1 cellular context compared by ENCODE assay signal in the genomic region with DNA sequence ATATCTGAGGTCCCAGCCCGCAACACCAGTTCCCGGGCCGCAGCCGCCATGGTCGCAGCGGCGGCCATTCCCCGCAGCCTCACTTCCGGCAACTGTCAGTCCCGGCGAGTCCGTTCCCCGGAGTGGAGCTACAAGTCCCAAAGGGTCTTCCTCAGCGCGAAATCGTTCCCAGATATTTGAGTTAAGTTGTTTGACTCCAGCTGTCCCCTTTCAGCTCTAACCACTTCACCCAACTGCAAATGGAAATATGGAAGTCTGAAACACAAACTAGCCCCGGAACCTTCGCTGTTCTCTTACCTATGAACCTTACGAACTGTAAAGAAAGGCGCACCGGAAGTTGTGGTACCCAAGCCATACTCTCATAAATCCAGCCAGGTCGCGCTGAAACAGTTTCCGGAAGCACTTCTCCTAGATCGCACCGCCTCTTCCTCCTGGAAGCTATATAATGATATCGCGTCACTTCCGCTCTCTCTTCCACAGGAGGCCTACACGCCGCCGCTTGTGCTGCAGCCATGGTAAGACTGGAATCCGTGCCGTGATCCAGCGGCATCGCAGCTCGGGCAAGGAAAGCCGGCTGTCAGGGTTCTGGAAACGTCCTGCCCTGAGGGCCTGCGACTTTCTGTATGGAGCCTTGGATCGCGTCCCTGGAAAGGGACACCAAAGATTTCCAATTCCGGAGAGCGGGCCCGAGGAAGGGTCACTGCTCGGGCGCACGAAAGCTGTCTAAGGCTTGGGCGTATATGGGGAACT.
A peak's percentile ranks its signal among the peaks of the same experiment; 100 is the strongest.
TF ChIP-seq lines count a peak whose summit lies in the region.

A gene (plus strand): TSS at position 468 of the 750 bp plus-strand sequence. CDS start 45 bp downstream, at position 513.
A gene with protein sequence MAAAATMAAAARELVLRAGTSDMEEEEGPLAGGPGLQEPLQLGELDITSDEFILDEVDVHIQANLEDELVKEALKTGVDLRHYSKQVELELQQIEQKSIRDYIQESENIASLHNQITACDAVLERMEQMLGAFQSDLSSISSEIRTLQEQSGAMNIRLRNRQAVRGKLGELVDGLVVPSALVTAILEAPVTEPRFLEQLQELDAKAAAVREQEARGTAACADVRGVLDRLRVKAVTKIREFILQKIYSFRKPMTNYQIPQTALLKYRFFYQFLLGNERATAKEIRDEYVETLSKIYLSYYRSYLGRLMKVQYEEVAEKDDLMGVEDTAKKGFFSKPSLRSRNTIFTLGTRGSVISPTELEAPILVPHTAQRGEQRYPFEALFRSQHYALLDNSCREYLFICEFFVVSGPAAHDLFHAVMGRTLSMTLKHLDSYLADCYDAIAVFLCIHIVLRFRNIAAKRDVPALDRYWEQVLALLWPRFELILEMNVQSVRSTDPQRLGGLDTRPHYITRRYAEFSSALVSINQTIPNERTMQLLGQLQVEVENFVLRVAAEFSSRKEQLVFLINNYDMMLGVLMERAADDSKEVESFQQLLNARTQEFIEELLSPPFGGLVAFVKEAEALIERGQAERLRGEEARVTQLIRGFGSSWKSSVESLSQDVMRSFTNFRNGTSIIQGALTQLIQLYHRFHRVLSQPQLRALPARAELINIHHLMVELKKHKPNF (minus strand): TSS at position 269 of the 750 bp plus-strand sequence. CDS start 201 bp downstream, at position 68.

TF ChIP-seq in K562, 482 proteins besides CTCF, POLR2A, EP300 and RAD21 (continued from another document and continues in another):
- TF ChIP-seq, protein P1, sequence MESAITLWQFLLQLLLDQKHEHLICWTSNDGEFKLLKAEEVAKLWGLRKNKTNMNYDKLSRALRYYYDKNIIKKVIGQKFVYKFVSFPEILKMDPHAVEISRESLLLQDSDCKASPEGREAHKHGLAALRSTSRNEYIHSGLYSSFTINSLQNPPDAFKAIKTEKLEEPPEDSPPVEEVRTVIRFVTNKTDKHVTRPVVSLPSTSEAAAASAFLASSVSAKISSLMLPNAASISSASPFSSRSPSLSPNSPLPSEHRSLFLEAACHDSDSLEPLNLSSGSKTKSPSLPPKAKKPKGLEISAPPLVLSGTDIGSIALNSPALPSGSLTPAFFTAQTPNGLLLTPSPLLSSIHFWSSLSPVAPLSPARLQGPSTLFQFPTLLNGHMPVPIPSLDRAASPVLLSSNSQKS (CRISPR knock-in tag; IDR thresholded peaks at IDR 0.05), result no peak
- peak; percentile 47 for TF ChIP-seq XRCC5 (IDR thresholded peaks at IDR 0.05; ENCODE audit: low read depth, low read length)
- TF ChIP-seq EWSR1 (IDR thresholded peaks at IDR 0.05; ENCODE audit: borderline replicate concordance, low read depth, partially characterized antibody), result no peak
- TF ChIP-seq, protein P2, sequence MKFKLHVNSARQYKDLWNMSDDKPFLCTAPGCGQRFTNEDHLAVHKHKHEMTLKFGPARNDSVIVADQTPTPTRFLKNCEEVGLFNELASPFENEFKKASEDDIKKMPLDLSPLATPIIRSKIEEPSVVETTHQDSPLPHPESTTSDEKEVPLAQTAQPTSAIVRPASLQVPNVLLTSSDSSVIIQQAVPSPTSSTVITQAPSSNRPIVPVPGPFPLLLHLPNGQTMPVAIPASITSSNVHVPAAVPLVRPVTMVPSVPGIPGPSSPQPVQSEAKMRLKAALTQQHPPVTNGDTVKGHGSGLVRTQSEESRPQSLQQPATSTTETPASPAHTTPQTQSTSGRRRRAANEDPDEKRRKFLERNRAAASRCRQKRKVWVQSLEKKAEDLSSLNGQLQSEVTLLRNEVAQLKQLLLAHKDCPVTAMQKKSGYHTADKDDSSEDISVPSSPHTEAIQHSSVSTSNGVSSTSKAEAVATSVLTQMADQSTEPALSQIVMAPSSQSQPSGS (CRISPR knock-in tag; IDR thresholded peaks at IDR 0.05), result no peak
- TF ChIP-seq, protein P3, sequence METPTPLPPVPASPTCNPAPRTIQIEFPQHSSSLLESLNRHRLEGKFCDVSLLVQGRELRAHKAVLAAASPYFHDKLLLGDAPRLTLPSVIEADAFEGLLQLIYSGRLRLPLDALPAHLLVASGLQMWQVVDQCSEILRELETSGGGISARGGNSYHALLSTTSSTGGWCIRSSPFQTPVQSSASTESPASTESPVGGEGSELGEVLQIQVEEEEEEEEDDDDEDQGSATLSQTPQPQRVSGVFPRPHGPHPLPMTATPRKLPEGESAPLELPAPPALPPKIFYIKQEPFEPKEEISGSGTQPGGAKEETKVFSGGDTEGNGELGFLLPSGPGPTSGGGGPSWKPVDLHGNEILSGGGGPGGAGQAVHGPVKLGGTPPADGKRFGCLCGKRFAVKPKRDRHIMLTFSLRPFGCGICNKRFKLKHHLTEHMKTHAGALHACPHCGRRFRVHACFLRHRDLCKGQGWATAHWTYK (CRISPR knock-in tag; IDR thresholded peaks at IDR 0.05), result peak; percentile 72
- TF ChIP-seq NFXL1 (CRISPR knock-in tag; IDR thresholded peaks at IDR 0.05), result no peak
- peak; percentile 59; the same call in 1 of the 2 replicates for TF ChIP-seq BCL6 (CRISPR knock-in tag; IDR thresholded peaks at IDR 0.05)
- TF ChIP-seq, protein P4, sequence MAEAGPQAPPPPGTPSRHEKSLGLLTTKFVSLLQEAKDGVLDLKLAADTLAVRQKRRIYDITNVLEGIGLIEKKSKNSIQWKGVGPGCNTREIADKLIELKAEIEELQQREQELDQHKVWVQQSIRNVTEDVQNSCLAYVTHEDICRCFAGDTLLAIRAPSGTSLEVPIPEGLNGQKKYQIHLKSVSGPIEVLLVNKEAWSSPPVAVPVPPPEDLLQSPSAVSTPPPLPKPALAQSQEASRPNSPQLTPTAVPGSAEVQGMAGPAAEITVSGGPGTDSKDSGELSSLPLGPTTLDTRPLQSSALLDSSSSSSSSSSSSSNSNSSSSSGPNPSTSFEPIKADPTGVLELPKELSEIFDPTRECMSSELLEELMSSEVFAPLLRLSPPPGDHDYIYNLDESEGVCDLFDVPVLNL (CRISPR knock-in tag; IDR thresholded peaks at IDR 0.05; ENCODE audit: low read depth), result no peak
- TF ChIP-seq SRSF7 (optimal IDR thresholded peaks at IDR 0.05; ENCODE audit: low read depth, low read length), result no peak
- TF ChIP-seq NEUROD1 (IDR thresholded peaks at IDR 0.05; ENCODE audit: borderline replicate concordance, low read depth, low read length, partially characterized antibody), result peak; percentile 69
- peak; percentile 12; the same call in 1 of the 2 replicates for TF ChIP-seq ARID1B (IDR thresholded peaks at IDR 0.05)
- TF ChIP-seq NR3C1 (CRISPR knock-in tag; IDR thresholded peaks at IDR 0.05), result no peak
- TF ChIP-seq HEY1 (CRISPR knock-in tag; IDR thresholded peaks at IDR 0.05; ENCODE audit: borderline replicate concordance), result peak; percentile 13; the same call in 1 of the 2 replicates
- TF ChIP-seq ZNF224 (CRISPR knock-in tag; IDR thresholded peaks at IDR 0.05), result peak; percentile 45; the same call in 1 of the 2 replicates
- peak; percentile 54; the same call in 1 of the 2 replicates for TF ChIP-seq ZFP1 (CRISPR knock-in tag; IDR thresholded peaks at IDR 0.05)
- TF ChIP-seq FOXA3 (CRISPR knock-in tag; conservative IDR thresholded peaks at IDR 0.05 in 1 of 2, IDR thresholded peaks at IDR 0.05 in 1 of 2), result peak in 1 of 2 experiments; percentile 58; a peak in 1 of 4 replicates
- peak; percentile 83 for TF ChIP-seq RNF2 (IDR thresholded peaks at IDR 0.05)
- TF ChIP-seq ZNF830 (CRISPR knock-in tag; IDR thresholded peaks at IDR 0.05), result peak; percentile 8
- TF ChIP-seq IRF2 (CRISPR knock-in tag; IDR thresholded peaks at IDR 0.05), result no peak
- TF ChIP-seq, protein P5, sequence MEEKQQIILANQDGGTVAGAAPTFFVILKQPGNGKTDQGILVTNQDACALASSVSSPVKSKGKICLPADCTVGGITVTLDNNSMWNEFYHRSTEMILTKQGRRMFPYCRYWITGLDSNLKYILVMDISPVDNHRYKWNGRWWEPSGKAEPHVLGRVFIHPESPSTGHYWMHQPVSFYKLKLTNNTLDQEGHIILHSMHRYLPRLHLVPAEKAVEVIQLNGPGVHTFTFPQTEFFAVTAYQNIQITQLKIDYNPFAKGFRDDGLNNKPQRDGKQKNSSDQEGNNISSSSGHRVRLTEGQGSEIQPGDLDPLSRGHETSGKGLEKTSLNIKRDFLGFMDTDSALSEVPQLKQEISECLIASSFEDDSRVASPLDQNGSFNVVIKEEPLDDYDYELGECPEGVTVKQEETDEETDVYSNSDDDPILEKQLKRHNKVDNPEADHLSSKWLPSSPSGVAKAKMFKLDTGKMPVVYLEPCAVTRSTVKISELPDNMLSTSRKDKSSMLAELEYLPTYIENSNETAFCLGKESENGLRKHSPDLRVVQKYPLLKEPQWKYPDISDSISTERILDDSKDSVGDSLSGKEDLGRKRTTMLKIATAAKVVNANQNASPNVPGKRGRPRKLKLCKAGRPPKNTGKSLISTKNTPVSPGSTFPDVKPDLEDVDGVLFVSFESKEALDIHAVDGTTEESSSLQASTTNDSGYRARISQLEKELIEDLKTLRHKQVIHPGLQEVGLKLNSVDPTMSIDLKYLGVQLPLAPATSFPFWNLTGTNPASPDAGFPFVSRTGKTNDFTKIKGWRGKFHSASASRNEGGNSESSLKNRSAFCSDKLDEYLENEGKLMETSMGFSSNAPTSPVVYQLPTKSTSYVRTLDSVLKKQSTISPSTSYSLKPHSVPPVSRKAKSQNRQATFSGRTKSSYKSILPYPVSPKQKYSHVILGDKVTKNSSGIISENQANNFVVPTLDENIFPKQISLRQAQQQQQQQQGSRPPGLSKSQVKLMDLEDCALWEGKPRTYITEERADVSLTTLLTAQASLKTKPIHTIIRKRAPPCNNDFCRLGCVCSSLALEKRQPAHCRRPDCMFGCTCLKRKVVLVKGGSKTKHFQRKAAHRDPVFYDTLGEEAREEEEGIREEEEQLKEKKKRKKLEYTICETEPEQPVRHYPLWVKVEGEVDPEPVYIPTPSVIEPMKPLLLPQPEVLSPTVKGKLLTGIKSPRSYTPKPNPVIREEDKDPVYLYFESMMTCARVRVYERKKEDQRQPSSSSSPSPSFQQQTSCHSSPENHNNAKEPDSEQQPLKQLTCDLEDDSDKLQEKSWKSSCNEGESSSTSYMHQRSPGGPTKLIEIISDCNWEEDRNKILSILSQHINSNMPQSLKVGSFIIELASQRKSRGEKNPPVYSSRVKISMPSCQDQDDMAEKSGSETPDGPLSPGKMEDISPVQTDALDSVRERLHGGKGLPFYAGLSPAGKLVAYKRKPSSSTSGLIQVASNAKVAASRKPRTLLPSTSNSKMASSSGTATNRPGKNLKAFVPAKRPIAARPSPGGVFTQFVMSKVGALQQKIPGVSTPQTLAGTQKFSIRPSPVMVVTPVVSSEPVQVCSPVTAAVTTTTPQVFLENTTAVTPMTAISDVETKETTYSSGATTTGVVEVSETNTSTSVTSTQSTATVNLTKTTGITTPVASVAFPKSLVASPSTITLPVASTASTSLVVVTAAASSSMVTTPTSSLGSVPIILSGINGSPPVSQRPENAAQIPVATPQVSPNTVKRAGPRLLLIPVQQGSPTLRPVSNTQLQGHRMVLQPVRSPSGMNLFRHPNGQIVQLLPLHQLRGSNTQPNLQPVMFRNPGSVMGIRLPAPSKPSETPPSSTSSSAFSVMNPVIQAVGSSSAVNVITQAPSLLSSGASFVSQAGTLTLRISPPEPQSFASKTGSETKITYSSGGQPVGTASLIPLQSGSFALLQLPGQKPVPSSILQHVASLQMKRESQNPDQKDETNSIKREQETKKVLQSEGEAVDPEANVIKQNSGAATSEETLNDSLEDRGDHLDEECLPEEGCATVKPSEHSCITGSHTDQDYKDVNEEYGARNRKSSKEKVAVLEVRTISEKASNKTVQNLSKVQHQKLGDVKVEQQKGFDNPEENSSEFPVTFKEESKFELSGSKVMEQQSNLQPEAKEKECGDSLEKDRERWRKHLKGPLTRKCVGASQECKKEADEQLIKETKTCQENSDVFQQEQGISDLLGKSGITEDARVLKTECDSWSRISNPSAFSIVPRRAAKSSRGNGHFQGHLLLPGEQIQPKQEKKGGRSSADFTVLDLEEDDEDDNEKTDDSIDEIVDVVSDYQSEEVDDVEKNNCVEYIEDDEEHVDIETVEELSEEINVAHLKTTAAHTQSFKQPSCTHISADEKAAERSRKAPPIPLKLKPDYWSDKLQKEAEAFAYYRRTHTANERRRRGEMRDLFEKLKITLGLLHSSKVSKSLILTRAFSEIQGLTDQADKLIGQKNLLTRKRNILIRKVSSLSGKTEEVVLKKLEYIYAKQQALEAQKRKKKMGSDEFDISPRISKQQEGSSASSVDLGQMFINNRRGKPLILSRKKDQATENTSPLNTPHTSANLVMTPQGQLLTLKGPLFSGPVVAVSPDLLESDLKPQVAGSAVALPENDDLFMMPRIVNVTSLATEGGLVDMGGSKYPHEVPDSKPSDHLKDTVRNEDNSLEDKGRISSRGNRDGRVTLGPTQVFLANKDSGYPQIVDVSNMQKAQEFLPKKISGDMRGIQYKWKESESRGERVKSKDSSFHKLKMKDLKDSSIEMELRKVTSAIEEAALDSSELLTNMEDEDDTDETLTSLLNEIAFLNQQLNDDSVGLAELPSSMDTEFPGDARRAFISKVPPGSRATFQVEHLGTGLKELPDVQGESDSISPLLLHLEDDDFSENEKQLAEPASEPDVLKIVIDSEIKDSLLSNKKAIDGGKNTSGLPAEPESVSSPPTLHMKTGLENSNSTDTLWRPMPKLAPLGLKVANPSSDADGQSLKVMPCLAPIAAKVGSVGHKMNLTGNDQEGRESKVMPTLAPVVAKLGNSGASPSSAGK (IDR thresholded peaks at IDR 0.05), result peak; percentile 60; the same call in 1 of the 2 replicates
- TF ChIP-seq SAFB2 (IDR thresholded peaks at IDR 0.05; ENCODE audit: borderline replicate concordance, low read depth, low read length, severe bottlenecking), result no peak
- TF ChIP-seq, protein P6, sequence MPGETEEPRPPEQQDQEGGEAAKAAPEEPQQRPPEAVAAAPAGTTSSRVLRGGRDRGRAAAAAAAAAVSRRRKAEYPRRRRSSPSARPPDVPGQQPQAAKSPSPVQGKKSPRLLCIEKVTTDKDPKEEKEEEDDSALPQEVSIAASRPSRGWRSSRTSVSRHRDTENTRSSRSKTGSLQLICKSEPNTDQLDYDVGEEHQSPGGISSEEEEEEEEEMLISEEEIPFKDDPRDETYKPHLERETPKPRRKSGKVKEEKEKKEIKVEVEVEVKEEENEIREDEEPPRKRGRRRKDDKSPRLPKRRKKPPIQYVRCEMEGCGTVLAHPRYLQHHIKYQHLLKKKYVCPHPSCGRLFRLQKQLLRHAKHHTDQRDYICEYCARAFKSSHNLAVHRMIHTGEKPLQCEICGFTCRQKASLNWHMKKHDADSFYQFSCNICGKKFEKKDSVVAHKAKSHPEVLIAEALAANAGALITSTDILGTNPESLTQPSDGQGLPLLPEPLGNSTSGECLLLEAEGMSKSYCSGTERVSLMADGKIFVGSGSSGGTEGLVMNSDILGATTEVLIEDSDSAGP (CRISPR knock-in tag; IDR thresholded peaks at IDR 0.05), result no peak
